In the genomic region with DNA sequence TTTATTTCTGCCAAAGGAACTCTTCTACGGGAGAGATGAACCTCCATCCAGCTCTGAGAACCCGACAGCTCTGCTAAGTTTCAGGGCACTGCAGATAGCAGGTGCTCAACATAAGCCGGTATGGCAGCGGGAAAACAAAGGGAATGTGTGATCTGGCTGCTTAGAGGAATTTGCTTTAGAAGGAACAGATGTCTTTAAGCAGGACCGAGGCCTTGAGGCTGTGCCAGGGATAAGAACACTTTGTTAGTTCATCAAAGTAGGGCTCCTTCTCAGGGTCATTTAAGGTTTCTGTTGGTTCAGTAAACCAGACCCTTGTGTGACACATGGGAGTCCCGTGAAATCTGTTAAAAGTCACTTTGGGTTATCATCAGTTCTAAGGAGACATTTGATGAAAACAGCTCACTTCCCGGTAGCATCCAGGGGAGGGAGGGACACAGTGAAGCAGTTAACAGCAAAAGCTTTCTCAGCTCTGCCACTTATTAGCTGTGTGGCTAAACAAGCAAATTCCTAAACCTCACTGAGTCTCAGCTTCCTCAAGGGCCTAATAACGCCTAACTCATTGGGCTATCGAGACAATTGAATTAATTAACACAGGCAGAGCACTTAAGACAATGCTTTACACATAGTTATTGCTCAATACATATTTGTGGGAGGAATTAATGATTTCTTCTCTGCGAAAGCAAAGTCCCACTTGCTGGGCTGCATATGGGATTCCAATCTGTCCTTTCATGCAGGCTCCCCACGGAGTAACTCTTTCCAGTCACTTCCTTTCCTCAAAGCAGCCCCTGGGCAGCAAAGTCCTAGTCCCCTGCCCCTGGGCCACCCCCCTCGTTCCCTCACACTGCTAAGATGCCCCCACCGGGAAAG, we compare ENCODE assay signal across 16 cellular contexts. TPM values are rescaled to one million over a fixed set of nuclear protein-coding genes. Genes with fewer than 3 reads are reported as not detected.
DNase-seq lines count a peak whose midpoint lies in the region; ATAC-seq, FAIRE-seq and TF ChIP-seq lines count a peak whose summit lies in the region.
"Had no signal": no experiment of that assay in that cellular context is flagged by ENCODE, and none has a peak within 500 bp of the region (broad histone marks: within the 10 kb centered on the region; RNA-seq: fewer than 3 reads in every experiment).

No MANE protein-coding gene starts in this region.

- no peak overlapping the region for H3K4me3 Mint-ChIP-seq in osteocyte (ENCODE audit: unreplicated experiment)
- H3K4me3 Mint-ChIP-seq in T-cell = no peak overlapping the region
- H3K4me3 Mint-ChIP-seq: activated CD4-positive, alpha-beta memory T cell treated with anti-CD3 and anti-CD28 coated beads, Interleukin-2, amount 10 ng/mL, durations not matched to agents 7 days and 5 days had no signal

- H3K36me3 ChIP-seq in ES-I3 (ENCODE audit: insufficient read depth, low read length) = no peaks in the 10 kb centered on the region
- H3K36me3 ChIP-seq in H1 (ENCODE audit: control insufficient read depth in 2 of 4, insufficient read depth in 4 of 4, low read length in 3 of 4) = no peaks in the 10 kb centered on the region
- no peaks in the 10 kb centered on the region for H3K36me3 ChIP-seq in smooth muscle cell (ENCODE audit: low read depth)

- WGBS in H1 (ENCODE audit: extremely low coverage in 1 of 2, insufficient coverage in 1 of 2, insufficient read length in 1 of 2, insufficient replicate concordance in 2 of 2, low coverage in 1 of 2, low lambda C conversion rate in 2 of 2, missing lambda C conversion rate in 1 of 2), 2 experiments = 45% methylated on average over 11 of the region's 13 CpGs; no CpG with 5 or more reads in 1 of the 2 experiments
- 49% methylated on average over 13 of the region's 13 CpGs for WGBS in smooth muscle cell (ENCODE audit: low lambda C conversion rate)

- H3K4me2 ChIP-seq in H1 (ENCODE audit: insufficient read depth in 1 of 2, low read depth in 2 of 2, low read length in 2 of 2) (peak overlapping the region; percentile 9 to 54; a peak in 2 of 4 replicates), smooth muscle cell (no peak overlapping the region)

- H3K27ac Mint-ChIP-seq in osteocyte (ENCODE audit: unreplicated experiment) (peak overlapping the region; percentile 75), T-cell (no peak overlapping the region)
- H3K27ac Mint-ChIP-seq: activated CD4-positive, alpha-beta memory T cell treated with anti-CD3 and anti-CD28 coated beads, Interleukin-2, amount 10 ng/mL, durations not matched to agents 7 days and 5 days; activated T-cell treated with anti-CD3 and anti-CD28 coated beads, Interleukin-2, amount 50 U/mL, for 72 hours had no signal

- H4K20me1 ChIP-seq in H1 (replicated peaks in 1 of 2; ENCODE audit: control insufficient read depth in 1 of 2, insufficient read depth in 2 of 2, low read length in 2 of 2) (peaks cover 0 to 6% of the 10 kb centered on the region in 2 experiments), smooth muscle cell (ENCODE audit: low read depth) (no peaks in the 10 kb centered on the region)

- DNase-seq in NCI-H69 (lab: John Stamatoyannopoulos, UW) = peak; percentile 2
- DNase-seq in H1 (ENCODE audit: low read depth in 1 of 2, low spot score in 2 of 2) = no peak
- DNase-seq in osteocyte (ENCODE audit: extremely low spot score, unreplicated experiment) = no peak
- no peak for DNase-seq in NCI-H2081 (lab: John Stamatoyannopoulos, UW)
- no peak for DNase-seq in smooth muscle cell (lab: John Stamatoyannopoulos, UW; ENCODE audit: unreplicated experiment)
- DNase-seq in T-cell = no peak
- no peak for DNase-seq in NCI-H1105 (lab: John Stamatoyannopoulos, UW)
- DNase-seq: activated naive CD8-positive, alpha-beta T cell treated with anti-CD3 and anti-CD28 coated beads, Interleukin-2, amount 10 ng/mL, durations not matched to agents 7 days and 5 days; activated T-cell treated with anti-CD3 and anti-CD28 coated beads, Interleukin-2, amount 50 U/mL, for 72 hours; naive thymus-derived CD8-positive, alpha-beta T cell; NCI-H1048; NCI-H226 had no signal

- H3K4me1 Mint-ChIP-seq in osteocyte (ENCODE audit: unreplicated experiment) (peaks cover 32% of the 10 kb centered on the region), T-cell (peaks cover 23 to 37% (median 33%) of the 10 kb centered on the region in 3 donors)

- TF ChIP-seq CTCF in H1 (IDR thresholded peaks at IDR 0.05; ENCODE audit: control extremely low read depth in 1 of 3, insufficient read depth in 1 of 3, low read depth in 1 of 3, low read length in 3 of 3) (no peak), osteocyte (IDR thresholded peaks at IDR 0.05) (no peak), smooth muscle cell (IDR thresholded peaks at IDR 0.05; ENCODE audit: borderline replicate concordance, insufficient read depth, poor library complexity, severe bottlenecking) (no peak)

- TF ChIP-seq EP300 in H1 (IDR thresholded peaks at IDR 0.05; ENCODE audit: borderline replicate concordance in 1 of 2, low read depth in 2 of 2, low read length in 2 of 2) = no peak

- H3K9me3 Mint-ChIP-seq in osteocyte (ENCODE audit: unreplicated experiment) = peaks cover 7% of the 10 kb centered on the region
- H3K9me3 Mint-ChIP-seq in T-cell = no peaks in the 10 kb centered on the region
- H3K9me3 Mint-ChIP-seq: activated CD4-positive, alpha-beta memory T cell treated with anti-CD3 and anti-CD28 coated beads, Interleukin-2, amount 10 ng/mL, durations not matched to agents 7 days and 5 days; activated naive CD8-positive, alpha-beta T cell treated with anti-CD3 and anti-CD28 coated beads, Interleukin-2, amount 10 ng/mL, durations not matched to agents 7 days and 5 days; activated T-cell treated with anti-CD3 and anti-CD28 coated beads, Interleukin-2, amount 50 U/mL, for 72 hours had no signal

- CTCF ChIA-PET in H1 (lab: Charles Lee; ENCODE audit: partially characterized antibody) (interaction anchor here (2.0 kb wide), 1 partner anchor 21 kb away, joined by 9 read pairs; no protein-coding TSS in a partner anchor), T-cell (lab: Charles Lee) (no interaction called here)

- H3F3A ChIP-seq in smooth muscle cell (ENCODE audit: low read depth) = no peaks in the 10 kb centered on the region

- H3K4ac ChIP-seq in H1 (replicated peaks; ENCODE audit: insufficient read length, low read depth, low read length) = no peak overlapping the region

- peak overlapping the region; percentile 44; the same call in 1 of the 2 replicates for H2BK5ac ChIP-seq in H1 (ENCODE audit: low read depth, low read length)

- H3K4me3 ChIP-seq in H1 (ENCODE audit: extremely low read depth in 1 of 4, insufficient read depth in 2 of 4, low read depth in 3 of 4, low read length in 4 of 4) (peak overlapping the region in 1 of 4 experiments; percentile 37; a peak in 1 of 8 replicates), smooth muscle cell (no peak overlapping the region)
- H3K4me3 ChIP-seq: SJSA1 had no signal

- no peaks in the 10 kb centered on the region for H3K9me3 ChIP-seq in ES-I3 (ENCODE audit: control insufficient read depth, insufficient read depth, low read length)
- no peaks in the 10 kb centered on the region for H3K9me3 ChIP-seq in H1 (ENCODE audit: insufficient read depth in 2 of 2, low read depth in 1 of 2, low read length in 1 of 2)
- no peaks in the 10 kb centered on the region for H3K9me3 ChIP-seq in smooth muscle cell (replicated peaks; ENCODE audit: low read depth)
- H3K9me3 ChIP-seq: SJSA1 had no signal

- H4K5ac ChIP-seq in H1 (ENCODE audit: insufficient read length, low read depth, low read length) = no peak overlapping the region

- H2AFZ ChIP-seq in H1 (ENCODE audit: low read length) (no peak overlapping the region), smooth muscle cell (ENCODE audit: low read depth) (no peak overlapping the region)

- TF ChIP-seq POLR2A in H1 (IDR thresholded peaks at IDR 0.05; ENCODE audit: control extremely low read depth in 1 of 2, low read depth in 2 of 2, low read length in 2 of 2) = no peak

- no peak for FAIRE-seq in H1 (lab: Jason Lieb, UNC)

- no peaks in the 10 kb centered on the region for H3K36me3 Mint-ChIP-seq in osteocyte (ENCODE audit: unreplicated experiment)
- H3K36me3 Mint-ChIP-seq in T-cell = peaks cover 4% of the 10 kb centered on the region

- H3K4me1 ChIP-seq in ES-I3 (ENCODE audit: insufficient read depth, low read length) (peaks cover 19% of the 10 kb centered on the region), H1 (replicated peaks in 1 of 4; ENCODE audit: control insufficient read depth in 3 of 4, insufficient read depth in 4 of 4, low read length in 3 of 4) (peaks cover 5 to 15% (median 11%) of the 10 kb centered on the region in 4 experiments), smooth muscle cell (ENCODE audit: low read depth) (no peaks in the 10 kb centered on the region)

- H3K27ac ChIP-seq in H1 (ENCODE audit: low read depth, low read length) (no peak overlapping the region; the same call in 1 of the 2 replicates), smooth muscle cell (ENCODE audit: low read depth) (no peak overlapping the region)
- H3K27ac ChIP-seq: SJSA1 had no signal

- no peak overlapping the region for H4K91ac ChIP-seq in H1 (replicated peaks; ENCODE audit: insufficient read length, low read length)

- H4K8ac ChIP-seq in H1 (ENCODE audit: extremely low read depth, insufficient read depth, low read length) = no peak overlapping the region

- H2BK120ac ChIP-seq in H1 (replicated peaks; ENCODE audit: low read depth, low read length) = no peak overlapping the region

- no peak overlapping the region for H2BK20ac ChIP-seq in H1 (ENCODE audit: low read length)

- ATAC-seq in T-cell (replicated peaks in 1 of 4) = no peak
- ATAC-seq: activated T-cell treated with anti-CD3 and anti-CD28 coated beads, Interleukin-2, amount 50 U/mL, for 72 hours; HCT116; naive thymus-derived CD8-positive, alpha-beta T cell had no signal

- no peak overlapping the region for H2AK5ac ChIP-seq in H1 (ENCODE audit: low read depth, low read length)

- H3K14ac ChIP-seq in H1 (ENCODE audit: insufficient read length) = no peak overlapping the region

- POLR2A ChIA-PET in H1 (lab: Charles Lee; ENCODE audit: partially characterized antibody) (interaction anchor here (1.0 to 1.8 kb wide), 3 partner anchors 10 to 35 kb away, joined by 3 to 4 read pairs (median 3); no protein-coding TSS in a partner anchor), T-cell (lab: Charles Lee) (no interaction called here)

- H2BK12ac ChIP-seq in H1 (ENCODE audit: low read depth, low read length) = peak overlapping the region; percentile 43; the same call in 1 of the 2 replicates

- peaks cover 3% of the 10 kb centered on the region; the same call in 1 of the 2 replicates for H3K23me2 ChIP-seq in H1 (ENCODE audit: low read depth, low read length)

- H3K79me1 ChIP-seq in H1 (ENCODE audit: low read depth, low read length) = no peaks in the 10 kb centered on the region

- peak overlapping the region; percentile 29; the same call in 1 of the 2 replicates for H3K9ac ChIP-seq in ES-I3 (ENCODE audit: low read depth, low read length)
- no peak overlapping the region for H3K9ac ChIP-seq in H1 (replicated peaks in 1 of 4; ENCODE audit: extremely low read depth in 1 of 4, low read depth in 3 of 4, low read length in 3 of 4)
- H3K9ac ChIP-seq in smooth muscle cell (ENCODE audit: low read depth) = no peak overlapping the region

- H3K79me2 ChIP-seq in H1 (ENCODE audit: control insufficient read depth in 1 of 2, insufficient read depth in 2 of 2, low read length in 2 of 2) = peaks cover 0 to 24% of the 10 kb centered on the region in 2 experiments; a peak in 2 of 4 replicates
- H3K79me2 ChIP-seq in smooth muscle cell (ENCODE audit: low read depth) = peaks cover 23% of the 10 kb centered on the region

- H3K23ac ChIP-seq in H1 (ENCODE audit: insufficient read length) = no peak overlapping the region

- no peak for TF ChIP-seq RAD21 in H1 (IDR thresholded peaks at IDR 0.05 in 1 of 2, conservative IDR thresholded peaks at IDR 0.05 in 1 of 2; ENCODE audit: low read depth in 2 of 2, low read length in 2 of 2)

- no peaks in the 10 kb centered on the region for H3K27me3 Mint-ChIP-seq in osteocyte (ENCODE audit: unreplicated experiment)
- H3K27me3 Mint-ChIP-seq in T-cell = peaks cover 0 to 12% of the 10 kb centered on the region in 2 donors
- H3K27me3 Mint-ChIP-seq: activated CD4-positive, alpha-beta memory T cell treated with anti-CD3 and anti-CD28 coated beads, Interleukin-2, amount 10 ng/mL, durations not matched to agents 7 days and 5 days; activated naive CD8-positive, alpha-beta T cell treated with anti-CD3 and anti-CD28 coated beads, Interleukin-2, amount 10 ng/mL, durations not matched to agents 7 days and 5 days; naive thymus-derived CD8-positive, alpha-beta T cell had no signal

- no peak overlapping the region for H3K18ac ChIP-seq in H1 (ENCODE audit: extremely low read depth, low read length)

- H3K27me3 ChIP-seq in H1 (replicated peaks in 1 of 4; ENCODE audit: control insufficient read depth in 3 of 4, extremely low read depth in 1 of 4, insufficient read depth in 3 of 4, low read length in 3 of 4) = no peaks in the 10 kb centered on the region
- H3K27me3 ChIP-seq in smooth muscle cell (ENCODE audit: low read depth) = no peaks in the 10 kb centered on the region
- H3K27me3 ChIP-seq: SJSA1 had no signal

- H2BK15ac ChIP-seq in H1 (ENCODE audit: low read length) = no peak overlapping the region

- H3K56ac ChIP-seq in H1 (replicated peaks; ENCODE audit: insufficient read length, low read depth, low read length) = no peak overlapping the region

RNA-seq across cellular contexts. Expression of a gene that starts 2.9 kb away (rescaled TPM):
- total RNA-seq in H1 (2021; fragmentation: NEBNext Ultra II Directional; extraction: Animal tissue kit (Norgen Biotek cat#: 25700)) = 55.4 and 62.4 TPM in 2 replicates
- 80.4 and 104 TPM in 2 replicates for polyA plus RNA-seq in H1 (2011; rRNA removed)
- polyA plus RNA-seq in H1 (2011; cell fraction: cytosol; rRNA removed) = 58.6 TPM
- 99.3 TPM for polyA plus RNA-seq in H1 (2011; cell fraction: nucleus; rRNA removed)
- 52.7 to 58.3 TPM (median 58.2 TPM) in 4 replicates for polyA plus RNA-seq in H1 (2012, experiment 1 of 2)
- 69.8 TPM for polyA plus RNA-seq in H1 (2012, experiment 2 of 2)
- polyA plus RNA-seq in H1 (2013, experiment 1 of 2) = 48.6 TPM
- 47.0 TPM for polyA plus RNA-seq in H1 (2013, experiment 2 of 2)
- polyA minus RNA-seq in H1 (2011; rRNA and poly(A)+ RNA removed) = 34.5 and 35.1 TPM in 2 replicates
- polyA minus RNA-seq in H1 (2011; cell fraction: cytosol; rRNA and poly(A)+ RNA removed) = 19.8 TPM
- polyA minus RNA-seq in H1 (2011; cell fraction: nucleus; rRNA and poly(A)+ RNA removed) = 22.7 TPM
- 47.6 and 57.1 TPM in 2 replicates for total RNA-seq in osteocyte
- total RNA-seq in smooth muscle cell = 60.6 and 78.9 TPM in 2 replicates
- 80.8 and 82.4 TPM in 2 replicates for polyA plus RNA-seq in smooth muscle cell
- total RNA-seq in T-cell = 10 to 100 TPM; 51.4 to 64.9 (median 56.8) TPM

RNA-seq across cellular contexts. Expression of a gene that starts 3.0 kb away (rescaled TPM):
- 70.9 and 73.8 TPM in 2 replicates for total RNA-seq in H1 (2021; fragmentation: NEBNext Ultra II Directional; extraction: Animal tissue kit (Norgen Biotek cat#: 25700))
- 106 and 135 TPM in 2 replicates for polyA plus RNA-seq in H1 (2011; rRNA removed)
- 77.9 TPM for polyA plus RNA-seq in H1 (2011; cell fraction: cytosol; rRNA removed)
- 182 TPM for polyA plus RNA-seq in H1 (2011; cell fraction: nucleus; rRNA removed)
- polyA plus RNA-seq in H1 (2012, experiment 1 of 2) = 47.8 to 60.9 TPM (median 58.4 TPM) in 4 replicates
- 71.6 TPM for polyA plus RNA-seq in H1 (2012, experiment 2 of 2)
- polyA plus RNA-seq in H1 (2013, experiment 1 of 2) = 104 TPM
- polyA plus RNA-seq in H1 (2013, experiment 2 of 2) = 101 TPM
- polyA minus RNA-seq in H1 (2011; rRNA and poly(A)+ RNA removed) = 97.2 and 107 TPM in 2 replicates
- 52.2 TPM for polyA minus RNA-seq in H1 (2011; cell fraction: cytosol; rRNA and poly(A)+ RNA removed)
- 23.9 TPM for polyA minus RNA-seq in H1 (2011; cell fraction: nucleus; rRNA and poly(A)+ RNA removed)
- not detected in 2 replicates for total RNA-seq in osteocyte
- total RNA-seq in smooth muscle cell = 69.4 and 79.0 TPM in 2 replicates
- 68.7 and 88.7 TPM in 2 replicates for polyA plus RNA-seq in smooth muscle cell
- 10 to 100 TPM; 18.0 to 37.0 (median 26.5) TPM for total RNA-seq in T-cell

RNA-seq across cellular contexts. Expression of a gene that starts 35.7 kb away (rescaled TPM):
- 14.0 and 14.6 TPM in 2 replicates for total RNA-seq in H1 (2021; fragmentation: NEBNext Ultra II Directional; extraction: Animal tissue kit (Norgen Biotek cat#: 25700))
- polyA plus RNA-seq in H1 (2011; rRNA removed) = 34.1 and 47.0 TPM in 2 replicates
- polyA plus RNA-seq in H1 (2011; cell fraction: cytosol; rRNA removed) = 28.5 TPM
- polyA plus RNA-seq in H1 (2011; cell fraction: nucleus; rRNA removed) = 53.4 TPM
- polyA plus RNA-seq in H1 (2012, experiment 1 of 2) = 13.3 to 20.3 TPM (median 19.6 TPM) in 4 replicates
- 19.4 TPM for polyA plus RNA-seq in H1 (2012, experiment 2 of 2)
- polyA plus RNA-seq in H1 (2013, experiment 1 of 2) = 19.4 TPM
- 19.4 TPM for polyA plus RNA-seq in H1 (2013, experiment 2 of 2)
- polyA minus RNA-seq in H1 (2011; rRNA and poly(A)+ RNA removed) = 21.6 and 31.2 TPM in 2 replicates
- 18.1 TPM for polyA minus RNA-seq in H1 (2011; cell fraction: cytosol; rRNA and poly(A)+ RNA removed)
- polyA minus RNA-seq in H1 (2011; cell fraction: nucleus; rRNA and poly(A)+ RNA removed) = 15.4 TPM
- total RNA-seq in osteocyte = 16.9 and 20.2 TPM in 2 replicates
- total RNA-seq in smooth muscle cell = 25.1 and 25.5 TPM in 2 replicates
- 14.8 and 23.2 TPM in 2 replicates for polyA plus RNA-seq in smooth muscle cell
- total RNA-seq in T-cell = 10 to 100 TPM; 16.8 to 21.7 (median 18.6) TPM

RNA-seq across cellular contexts. Expression of a gene that starts 48.5 kb away (rescaled TPM):
- total RNA-seq in H1 (2021; fragmentation: NEBNext Ultra II Directional; extraction: Animal tissue kit (Norgen Biotek cat#: 25700)) = 143 and 145 TPM in 2 replicates
- 286 and 288 TPM in 2 replicates for polyA plus RNA-seq in H1 (2011; rRNA removed)
- 201 TPM for polyA plus RNA-seq in H1 (2011; cell fraction: cytosol; rRNA removed)
- 280 TPM for polyA plus RNA-seq in H1 (2011; cell fraction: nucleus; rRNA removed)
- 113 to 201 TPM (median 196 TPM) in 4 replicates for polyA plus RNA-seq in H1 (2012, experiment 1 of 2)
- 239 TPM for polyA plus RNA-seq in H1 (2012, experiment 2 of 2)
- 197 TPM for polyA plus RNA-seq in H1 (2013, experiment 1 of 2)
- 213 TPM for polyA plus RNA-seq in H1 (2013, experiment 2 of 2)
- polyA minus RNA-seq in H1 (2011; rRNA and poly(A)+ RNA removed) = 234 and 273 TPM in 2 replicates
- 97.8 TPM for polyA minus RNA-seq in H1 (2011; cell fraction: cytosol; rRNA and poly(A)+ RNA removed)
- polyA minus RNA-seq in H1 (2011; cell fraction: nucleus; rRNA and poly(A)+ RNA removed) = 59.6 TPM
- total RNA-seq in osteocyte = 39.3 and 42.5 TPM in 2 replicates
- total RNA-seq in smooth muscle cell = 49.1 and 63.0 TPM in 2 replicates
- 85.5 and 99.8 TPM in 2 replicates for polyA plus RNA-seq in smooth muscle cell
- 10 to 100 TPM; 41.1 to 60.4 (median 46.1) TPM for total RNA-seq in T-cell

Comparison
In these comparisons a context has a peak if more than half of its experiments do, and no peak if none do; other contexts are left out.
1. RNA of a gene that starts 3.0 kb away (total RNA-seq): 70.9 to 73.8 TPM in H1, 69.4 to 79.0 TPM in smooth muscle cell and 18.0 to 37.0 TPM in T-cell; not detected in osteocyte; every median in the first group is over 10 times any median in the second.